ENCODE assay signal across 8 cellular contexts in genomic region chr3:48472673-48472922, GRCh38. TPM values are rescaled to one million over a fixed set of nuclear protein-coding genes. Genes with fewer than 3 reads are reported as not detected.
DNase-seq lines count a peak whose midpoint lies in the region; ATAC-seq and TF ChIP-seq lines count a peak whose summit lies in the region.

No MANE protein-coding gene starts in this region.

- peaks cover 5% of the 10 kb centered on the region for H3K27me3 Mint-ChIP-seq in HFFc6 (ENCODE audit: insufficient read depth)
- no peaks in the 10 kb centered on the region for H3K27me3 Mint-ChIP-seq in activated T-helper 2 cell treated with anti-CD3 and anti-CD28 coated beads, Interferon-gamma antibody, Interleukin-2, Interleukin-4, amounts not matched to agents 10 μg/mL and 5 μg/mL and 100 μg/mL, durations not matched to agents 14 hours and 24 hours and 36 hours (ENCODE audit: low read depth)
- H3K27me3 Mint-ChIP-seq in stimulated activated naive B cell treated with anti-CD40 and anti-IgM and Interleukin-4, amounts not matched to agents 10 μg/mL and 1 μg/mL and 100 μg/mL, for 72 hours = no peaks in the 10 kb centered on the region

- H3K4me3 ChIP-seq in BE2C (ENCODE audit: low read depth, low read length) = peak overlapping the region; percentile 68
- H3K4me3 ChIP-seq in iPS-11a (ENCODE audit: low read depth, low read length) = peak overlapping the region; percentile 78

- DNase-seq in BE2C = no peak
- DNase-seq in HFFc6 = no peak
- DNase-seq in activated T-helper 2 cell treated with anti-CD3 and anti-CD28 coated beads, Interferon-gamma antibody, Interleukin-2, Interleukin-4, amounts not matched to agents 10 μg/mL and 5 μg/mL and 100 μg/mL, durations not matched to agents 14 hours and 24 hours and 36 hours (ENCODE audit: low spot score) = no peak
- DNase-seq in stimulated activated naive B cell treated with anti-CD40 and anti-IgM and Interleukin-4, amounts not matched to agents 10 μg/mL and 1 μg/mL and 100 μg/mL, for 72 hours = no peak
- no peak for DNase-seq in superior temporal gyrus (ENCODE audit: extremely low spot score)
- DNase-seq in NCI-H1105 treated with DMSO at 0.1 percent for 48 hours (lab: John Stamatoyannopoulos, UW) = no peak

- peak overlapping the region; percentile 100 for H3K27ac Mint-ChIP-seq in HFFc6
- peak overlapping the region; percentile 93 for H3K27ac Mint-ChIP-seq in activated T-helper 2 cell treated with anti-CD3 and anti-CD28 coated beads, Interferon-gamma antibody, Interleukin-2, Interleukin-4, amounts not matched to agents 10 μg/mL and 5 μg/mL and 100 μg/mL, durations not matched to agents 14 hours and 24 hours and 36 hours
- H3K27ac Mint-ChIP-seq in stimulated activated naive B cell treated with anti-CD40 and anti-IgM and Interleukin-4, amounts not matched to agents 10 μg/mL and 1 μg/mL and 100 μg/mL, for 72 hours = peak overlapping the region; percentile 98

- no peaks in the 10 kb centered on the region for H3K9me3 Mint-ChIP-seq in HFFc6
- H3K9me3 Mint-ChIP-seq in activated T-helper 2 cell treated with anti-CD3 and anti-CD28 coated beads, Interferon-gamma antibody, Interleukin-2, Interleukin-4, amounts not matched to agents 10 μg/mL and 5 μg/mL and 100 μg/mL, durations not matched to agents 14 hours and 24 hours and 36 hours = no peaks in the 10 kb centered on the region
- no peaks in the 10 kb centered on the region for H3K9me3 Mint-ChIP-seq in stimulated activated naive B cell treated with anti-CD40 and anti-IgM and Interleukin-4, amounts not matched to agents 10 μg/mL and 1 μg/mL and 100 μg/mL, for 72 hours

- H3K36me3 Mint-ChIP-seq in HFFc6 (ENCODE audit: low read depth) = peaks cover 17% of the 10 kb centered on the region; the same call in 1 of the 2 replicates
- H3K36me3 Mint-ChIP-seq in activated T-helper 2 cell treated with anti-CD3 and anti-CD28 coated beads, Interferon-gamma antibody, Interleukin-2, Interleukin-4, amounts not matched to agents 10 μg/mL and 5 μg/mL and 100 μg/mL, durations not matched to agents 14 hours and 24 hours and 36 hours (ENCODE audit: low read depth) = peaks cover 32% of the 10 kb centered on the region
- H3K36me3 Mint-ChIP-seq in stimulated activated naive B cell treated with anti-CD40 and anti-IgM and Interleukin-4, amounts not matched to agents 10 μg/mL and 1 μg/mL and 100 μg/mL, for 72 hours = peaks cover 9 to 31% of the 10 kb centered on the region in 2 donors

- intact Hi-C loops in activated T-helper 2 cell treated with anti-CD3 and anti-CD28 coated beads, Interferon-gamma antibody, Interleukin-2, Interleukin-4, amounts not matched to agents 10 μg/mL and 5 μg/mL and 100 μg/mL, durations not matched to agents 14 hours and 24 hours and 36 hours (cut with micrococcal nuclease) = loop anchor here (2.0 to 10.0 kb wide), 5 partner anchors 26 to 190 kb away; partner anchors contain the start of genes ATRIP, CELSR3, PFKFB4 and SHISA5

- no peak for ATAC-seq in stimulated activated naive B cell treated with anti-CD40 and anti-IgM and Interleukin-4, amounts not matched to agents 10 μg/mL and 1 μg/mL and 100 μg/mL, for 72 hours (replicated peaks)
- ATAC-seq in HG02970 (IDR thresholded peaks at IDR 0.05; ENCODE audit: low FRiP score, unreplicated experiment) = no peak

- peaks cover 5% of the 10 kb centered on the region; the same call in 1 of the 2 replicates for H3K36me3 ChIP-seq in BE2C

- peak overlapping the region; percentile 99 for H3K4me3 Mint-ChIP-seq in HFFc6
- peak overlapping the region; percentile 76 for H3K4me3 Mint-ChIP-seq in activated T-helper 2 cell treated with anti-CD3 and anti-CD28 coated beads, Interferon-gamma antibody, Interleukin-2, Interleukin-4, amounts not matched to agents 10 μg/mL and 5 μg/mL and 100 μg/mL, durations not matched to agents 14 hours and 24 hours and 36 hours (ENCODE audit: low read depth)
- H3K4me3 Mint-ChIP-seq in stimulated activated naive B cell treated with anti-CD40 and anti-IgM and Interleukin-4, amounts not matched to agents 10 μg/mL and 1 μg/mL and 100 μg/mL, for 72 hours = peak overlapping the region; percentile 84 to 86

- no peaks in the 10 kb centered on the region for H3K9me3 ChIP-seq in BE2C

- H3K27me3 ChIP-seq in BE2C = no peaks in the 10 kb centered on the region

- TF ChIP-seq CTCF in BE2C (IDR thresholded peaks at IDR 0.05; ENCODE audit: low read depth, low read length) (no peak), HFFc6 (IDR thresholded peaks at IDR 0.05) (no peak)

- H3K4me1 Mint-ChIP-seq in HFFc6 (ENCODE audit: low read depth) = peaks cover 35% of the 10 kb centered on the region
- peaks cover 47% of the 10 kb centered on the region for H3K4me1 Mint-ChIP-seq in activated T-helper 2 cell treated with anti-CD3 and anti-CD28 coated beads, Interferon-gamma antibody, Interleukin-2, Interleukin-4, amounts not matched to agents 10 μg/mL and 5 μg/mL and 100 μg/mL, durations not matched to agents 14 hours and 24 hours and 36 hours (ENCODE audit: low read depth)
- H3K4me1 Mint-ChIP-seq in stimulated activated naive B cell treated with anti-CD40 and anti-IgM and Interleukin-4, amounts not matched to agents 10 μg/mL and 1 μg/mL and 100 μg/mL, for 72 hours = peaks cover 52 to 61% of the 10 kb centered on the region in 2 donors

- no peaks in the 10 kb centered on the region; the same call in none of the 2 replicates for H3K4me1 ChIP-seq in BE2C

RNA-seq across cellular contexts. Expression of gene ATRIP, which starts 26.1 kb away (rescaled TPM):
- 9.0 TPM for polyA plus RNA-seq in BE2C (2012; ENCODE audit: insufficient read depth, insufficient read length, low read depth)
- total RNA-seq in HFFc6 (2021; fragmentation: NEBNext Ultra II Directional; extraction: Animal tissue kit (Norgen Biotek cat#: 25700)) = 10 to 100 TPM in 1 of 6 experiments, 1 to 10 TPM in 5; 7.0 to 10.5 (median 8.2) TPM
- total RNA-seq in activated T-helper 2 cell treated with anti-CD3 and anti-CD28 coated beads, Interferon-gamma antibody, Interleukin-2, Interleukin-4, amounts not matched to agents 10 μg/mL and 5 μg/mL and 100 μg/mL, durations not matched to agents 14 hours and 24 hours and 36 hours = 16.9 and 17.5 TPM in 2 replicates

RNA-seq across cellular contexts. Expression of gene SHISA5, which starts 31.4 kb away (rescaled TPM):
- 124 TPM for polyA plus RNA-seq in BE2C (2012; ENCODE audit: insufficient read depth, insufficient read length, low read depth)
- total RNA-seq in HFFc6 (2021; fragmentation: NEBNext Ultra II Directional; extraction: Animal tissue kit (Norgen Biotek cat#: 25700)) = 100 to 1,000 TPM; 266 to 286 (median 277) TPM
- 65.6 and 69.5 TPM in 2 replicates for total RNA-seq in activated T-helper 2 cell treated with anti-CD3 and anti-CD28 coated beads, Interferon-gamma antibody, Interleukin-2, Interleukin-4, amounts not matched to agents 10 μg/mL and 5 μg/mL and 100 μg/mL, durations not matched to agents 14 hours and 24 hours and 36 hours

RNA-seq across cellular contexts. Expression of gene TMA7, which starts 32.5 kb away (rescaled TPM):
- polyA plus RNA-seq in BE2C (2012; ENCODE audit: insufficient read depth, insufficient read length, low read depth) = 249 TPM
- total RNA-seq in HFFc6 (2021; fragmentation: NEBNext Ultra II Directional; extraction: Animal tissue kit (Norgen Biotek cat#: 25700)) = 100 to 1,000 TPM; 213 to 341 (median 280) TPM
- 270 and 289 TPM in 2 replicates for total RNA-seq in activated T-helper 2 cell treated with anti-CD3 and anti-CD28 coated beads, Interferon-gamma antibody, Interleukin-2, Interleukin-4, amounts not matched to agents 10 μg/mL and 5 μg/mL and 100 μg/mL, durations not matched to agents 14 hours and 24 hours and 36 hours

RNA-seq across cellular contexts. Expression of gene CCDC51, which starts 32.7 kb away (rescaled TPM):
- 33.3 TPM for polyA plus RNA-seq in BE2C (2012; ENCODE audit: insufficient read depth, insufficient read length, low read depth)
- 10 to 100 TPM; 10.1 to 15.3 (median 12.5) TPM for total RNA-seq in HFFc6 (2021; fragmentation: NEBNext Ultra II Directional; extraction: Animal tissue kit (Norgen Biotek cat#: 25700))
- 22.2 and 23.7 TPM in 2 replicates for total RNA-seq in activated T-helper 2 cell treated with anti-CD3 and anti-CD28 coated beads, Interferon-gamma antibody, Interleukin-2, Interleukin-4, amounts not matched to agents 10 μg/mL and 5 μg/mL and 100 μg/mL, durations not matched to agents 14 hours and 24 hours and 36 hours

RNA-seq across cellular contexts. Expression of gene PLXNB1, which starts 42.7 kb away (rescaled TPM):
- polyA plus RNA-seq in BE2C (2012; ENCODE audit: insufficient read depth, insufficient read length, low read depth) = 24.9 TPM
- 10 to 100 TPM; 11.1 to 15.5 (median 12.8) TPM for total RNA-seq in HFFc6 (2021; fragmentation: NEBNext Ultra II Directional; extraction: Animal tissue kit (Norgen Biotek cat#: 25700))
- total RNA-seq in activated T-helper 2 cell treated with anti-CD3 and anti-CD28 coated beads, Interferon-gamma antibody, Interleukin-2, Interleukin-4, amounts not matched to agents 10 μg/mL and 5 μg/mL and 100 μg/mL, durations not matched to agents 14 hours and 24 hours and 36 hours = 6.8 and 7.0 TPM in 2 replicates
